ENCODE assay signal across 1 cellular context in genomic region chr18:55265916-55266488, GRCh38.
TF ChIP-seq lines count a peak whose summit lies in the region.

No MANE protein-coding gene starts in this region.

TF ChIP-seq in GM12878, 131 proteins besides CTCF, POLR2A, EP300 and RAD21 (continued from another document):
- no peak for TF ChIP-seq E2F4 (IDR thresholded peaks at IDR 0.05; ENCODE audit: low read depth, low read length)
- TF ChIP-seq EED (IDR thresholded peaks at IDR 0.05; ENCODE audit: low read depth), result 0 out of 2 replicates have a peak, but pooled peaks have one; percentile 41
- TF ChIP-seq ZBED1 (IDR thresholded peaks at IDR 0.05; ENCODE audit: borderline replicate concordance), result peak; percentile 44; the same call in 1 of the 2 replicates
- peak; percentile 13 for TF ChIP-seq MEF2B (IDR thresholded peaks at IDR 0.05; ENCODE audit: partially characterized antibody, poor library complexity, severe bottlenecking)
- peak; percentile 80 for TF ChIP-seq ATF7 (IDR thresholded peaks at IDR 0.05; ENCODE audit: low read depth)
- TF ChIP-seq BHLHE40 (IDR thresholded peaks at IDR 0.05; ENCODE audit: borderline replicate concordance in 1 of 2, low read depth in 2 of 2, low read length in 1 of 2), result peak; percentile 28 to 65; a peak in 3 of 4 replicates
- no peak for TF ChIP-seq CBX5 (IDR thresholded peaks at IDR 0.05; ENCODE audit: low read depth)
- no peak for TF ChIP-seq FOXM1 (IDR thresholded peaks at IDR 0.05; ENCODE audit: low read depth, low read length)
